28 cellular contexts compared by ENCODE assay signal in genomic region chr3:124686028-124686670, GRCh38. TPM values are rescaled to one million over a fixed set of nuclear protein-coding genes. Genes with fewer than 3 reads are reported as not detected.
DNase-seq lines count a peak whose midpoint lies in the region; ATAC-seq, FAIRE-seq and TF ChIP-seq lines count a peak whose summit lies in the region.
"Had no signal": no experiment of that assay in that cellular context is flagged by ENCODE, and none has a peak within 500 bp of the region (broad histone marks: within the 10 kb centered on the region; RNA-seq: fewer than 3 reads in every experiment).

No MANE protein-coding gene starts in this region.

- ATAC-seq in mucosa of descending colon = peak; percentile 16
- ATAC-seq in GM21528 (IDR thresholded peaks at IDR 0.05; ENCODE audit: low FRiP score, unreplicated experiment) = no peak
- no peak for ATAC-seq in HG03097 (IDR thresholded peaks at IDR 0.05; ENCODE audit: low FRiP score, unreplicated experiment)
- no peak for ATAC-seq in left cardiac atrium
- ATAC-seq: activated CD4-positive, alpha-beta T cell treated with anti-CD3 and anti-CD28 coated beads for 36 hours; activated naive CD8-positive, alpha-beta T cell treated with anti-CD3 and anti-CD28 coated beads, Interleukin-2, amount 50 U/mL, for 24 hours; K562; T-helper 17 cell had no signal

- no peaks in the 10 kb centered on the region for H3K36me3 ChIP-seq in mucosa of descending colon (ENCODE audit: low read depth)
- H3K36me3 ChIP-seq: BE2C, thyroid gland had no signal

- intact Hi-C loops in mucosa of descending colon (cut with DNase I, micrococcal nuclease) (loop anchor here in 1 of 2 donors (5.0 kb wide), 1 partner anchor 119 kb away; no protein-coding TSS in a partner anchor), left cardiac atrium (cut with DNase I) (loop anchor here in 1 of 2 donors (2.0 kb wide), 1 partner anchor 121 kb away; no protein-coding TSS in a partner anchor)

- H3K9me3 ChIP-seq in mucosa of descending colon = no peaks in the 10 kb centered on the region
- H3K9me3 ChIP-seq: BE2C, SK-N-SH, thyroid gland had no signal

- no peak for TF ChIP-seq CTCF in epithelial cell of esophagus (IDR thresholded peaks at IDR 0.05; ENCODE audit: insufficient read depth, low read depth, low read length, missing control alignments)
- TF ChIP-seq CTCF in mucosa of descending colon (IDR thresholded peaks at IDR 0.05) = no peak

- no peaks in the 10 kb centered on the region for H3K4me1 ChIP-seq in mucosa of descending colon (ENCODE audit: low read depth)
- H3K4me1 ChIP-seq: BE2C, thyroid gland had no signal

- no peak overlapping the region for H3K4me3 ChIP-seq in epithelial cell of esophagus (ENCODE audit: low read length)
- no peak overlapping the region for H3K4me3 ChIP-seq in mucosa of descending colon
- H3K4me3 ChIP-seq: K562, lung, stomach, thyroid gland had no signal

- peak; percentile 54 for DNase-seq in COLO829 (ENCODE audit: low spot score)
- DNase-seq in HT1080 (ENCODE audit: low read depth) = peak; percentile 58
- DNase-seq in epithelial cell of esophagus (ENCODE audit: low read depth) = peak; percentile 88
- no peak for DNase-seq in mucosa of descending colon
- DNase-seq in HTR-8/SVneo (ENCODE audit: insufficient read length, low spot score) = no peak
- no peak for DNase-seq in left cardiac atrium
- DNase-seq: ACHN; activated gamma-delta T cell treated with Interleukin-2 at 50 U/mL for 16 hours; activated naive CD8-positive, alpha-beta T cell treated with anti-CD3 and anti-CD28 coated beads, Interleukin-2, amount 50 U/mL, for 24 hours; activated T-cell treated with anti-CD3 and anti-CD28 coated beads, Interleukin-2, amount 50 U/mL, for 1 hour; BE2C; CD8-positive, alpha-beta memory T cell; cerebellar nuclear complex; DMS153; H9; head of caudate nucleus; MM.1S; NCI-H2081 treated with DMSO at 0.1 percent for 48 hours; RPMI8226; SK-N-SH; stomach; T-helper 17 cell; thyroid gland had no signal

- FAIRE-seq in HTR-8/SVneo (lab: Jason Lieb, UNC) = no peak
- FAIRE-seq: K562 had no signal

RNA-seq across cellular contexts. Expression of gene UMPS, which starts 44.1 kb away (rescaled TPM):
- total RNA-seq in HT1080 (2014; rRNA removed; shearing (Covaris generic)) = 98.9 and 118 TPM in 2 replicates
- polyA plus RNA-seq in HT1080 (2015; cell fraction: cytosol; rRNA removed) = 54.2 and 70.7 TPM in 2 replicates
- polyA plus RNA-seq in HT1080 (2015; cell fraction: nucleus; rRNA removed) = 73.6 and 81.9 TPM in 2 replicates
- total RNA-seq in mucosa of descending colon = 10 to 100 TPM; 22.6 to 25.7 (median 23.6) TPM
- total RNA-seq in left cardiac atrium = 10 to 100 TPM; 14.8 to 18.8 TPM

Comparison
In these comparisons a context has a peak if more than half of its experiments do, and no peak if none do; other contexts are left out.
1. DNase-seq: peak in COLO829 (single experiment), HT1080 (single experiment) and epithelial cell of esophagus (single experiment); none in mucosa of descending colon (0 of 3), HTR-8/SVneo (single experiment) and left cardiac atrium (single experiment).